ENCODE assay signal across 1 cellular context in genomic region chr4:94517492-94517891, GRCh38.
TF ChIP-seq lines count a peak whose summit lies in the region.

No MANE protein-coding gene starts in this region.

TF ChIP-seq in HCT116, 20 proteins besides CTCF, POLR2A, EP300 and RAD21:
- TF ChIP-seq SIN3A (IDR thresholded peaks at IDR 0.05; ENCODE audit: low read depth) (no peak), SRF (IDR thresholded peaks at IDR 0.05; ENCODE audit: low read depth) (no peak), EGR1 (IDR thresholded peaks at IDR 0.05; ENCODE audit: low read depth) (no peak), SP1 (IDR thresholded peaks at IDR 0.05; ENCODE audit: low read depth) (no peak), FOSL1 (IDR thresholded peaks at IDR 0.05; ENCODE audit: low read depth) (no peak), EZH2phosphoT487 (IDR thresholded peaks at IDR 0.05; ENCODE audit: borderline replicate concordance) (no peak), ZFX (IDR thresholded peaks at IDR 0.05) (no peak), CEBPB (IDR thresholded peaks at IDR 0.05; ENCODE audit: low read depth) (no peak), TCF7L2 (IDR thresholded peaks at IDR 0.05; ENCODE audit: borderline replicate concordance, extremely low read depth, insufficient read depth, insufficient read length) (no peak), POLR2AphosphoS5 (IDR thresholded peaks at IDR 0.05; ENCODE audit: low read depth, low read length) (no peak), JUND (IDR thresholded peaks at IDR 0.05) (no peak), ATF3 (IDR thresholded peaks at IDR 0.05) (no peak), YY1 (IDR thresholded peaks at IDR 0.05; ENCODE audit: extremely low read depth, insufficient replicate concordance, low read depth, low read length) (no peak), ELF1 (IDR thresholded peaks at IDR 0.05; ENCODE audit: borderline replicate concordance, low read depth) (no peak), CBX3 (IDR thresholded peaks at IDR 0.05; ENCODE audit: low read depth) (no peak)
- TF ChIP-seq, protein P1, sequence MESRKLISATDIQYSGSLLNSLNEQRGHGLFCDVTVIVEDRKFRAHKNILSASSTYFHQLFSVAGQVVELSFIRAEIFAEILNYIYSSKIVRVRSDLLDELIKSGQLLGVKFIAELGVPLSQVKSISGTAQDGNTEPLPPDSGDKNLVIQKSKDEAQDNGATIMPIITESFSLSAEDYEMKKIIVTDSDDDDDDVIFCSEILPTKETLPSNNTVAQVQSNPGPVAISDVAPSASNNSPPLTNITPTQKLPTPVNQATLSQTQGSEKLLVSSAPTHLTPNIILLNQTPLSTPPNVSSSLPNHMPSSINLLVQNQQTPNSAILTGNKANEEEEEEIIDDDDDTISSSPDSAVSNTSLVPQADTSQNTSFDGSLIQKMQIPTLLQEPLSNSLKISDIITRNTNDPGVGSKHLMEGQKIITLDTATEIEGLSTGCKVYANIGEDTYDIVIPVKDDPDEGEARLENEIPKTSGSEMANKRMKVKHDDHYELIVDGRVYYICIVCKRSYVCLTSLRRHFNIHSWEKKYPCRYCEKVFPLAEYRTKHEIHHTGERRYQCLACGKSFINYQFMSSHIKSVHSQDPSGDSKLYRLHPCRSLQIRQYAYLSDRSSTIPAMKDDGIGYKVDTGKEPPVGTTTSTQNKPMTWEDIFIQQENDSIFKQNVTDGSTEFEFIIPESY (IDR thresholded peaks at IDR 0.05; ENCODE audit: extremely low read depth, insufficient replicate concordance, low read length) = no peak
- TF ChIP-seq, protein P2, sequence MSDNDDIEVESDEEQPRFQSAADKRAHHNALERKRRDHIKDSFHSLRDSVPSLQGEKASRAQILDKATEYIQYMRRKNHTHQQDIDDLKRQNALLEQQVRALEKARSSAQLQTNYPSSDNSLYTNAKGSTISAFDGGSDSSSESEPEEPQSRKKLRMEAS (IDR thresholded peaks at IDR 0.05) = no peak
- TF ChIP-seq, protein P3, sequence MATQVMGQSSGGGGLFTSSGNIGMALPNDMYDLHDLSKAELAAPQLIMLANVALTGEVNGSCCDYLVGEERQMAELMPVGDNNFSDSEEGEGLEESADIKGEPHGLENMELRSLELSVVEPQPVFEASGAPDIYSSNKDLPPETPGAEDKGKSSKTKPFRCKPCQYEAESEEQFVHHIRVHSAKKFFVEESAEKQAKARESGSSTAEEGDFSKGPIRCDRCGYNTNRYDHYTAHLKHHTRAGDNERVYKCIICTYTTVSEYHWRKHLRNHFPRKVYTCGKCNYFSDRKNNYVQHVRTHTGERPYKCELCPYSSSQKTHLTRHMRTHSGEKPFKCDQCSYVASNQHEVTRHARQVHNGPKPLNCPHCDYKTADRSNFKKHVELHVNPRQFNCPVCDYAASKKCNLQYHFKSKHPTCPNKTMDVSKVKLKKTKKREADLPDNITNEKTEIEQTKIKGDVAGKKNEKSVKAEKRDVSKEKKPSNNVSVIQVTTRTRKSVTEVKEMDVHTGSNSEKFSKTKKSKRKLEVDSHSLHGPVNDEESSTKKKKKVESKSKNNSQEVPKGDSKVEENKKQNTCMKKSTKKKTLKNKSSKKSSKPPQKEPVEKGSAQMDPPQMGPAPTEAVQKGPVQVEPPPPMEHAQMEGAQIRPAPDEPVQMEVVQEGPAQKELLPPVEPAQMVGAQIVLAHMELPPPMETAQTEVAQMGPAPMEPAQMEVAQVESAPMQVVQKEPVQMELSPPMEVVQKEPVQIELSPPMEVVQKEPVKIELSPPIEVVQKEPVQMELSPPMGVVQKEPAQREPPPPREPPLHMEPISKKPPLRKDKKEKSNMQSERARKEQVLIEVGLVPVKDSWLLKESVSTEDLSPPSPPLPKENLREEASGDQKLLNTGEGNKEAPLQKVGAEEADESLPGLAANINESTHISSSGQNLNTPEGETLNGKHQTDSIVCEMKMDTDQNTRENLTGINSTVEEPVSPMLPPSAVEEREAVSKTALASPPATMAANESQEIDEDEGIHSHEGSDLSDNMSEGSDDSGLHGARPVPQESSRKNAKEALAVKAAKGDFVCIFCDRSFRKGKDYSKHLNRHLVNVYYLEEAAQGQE (IDR thresholded peaks at IDR 0.05; ENCODE audit: low read depth) = no peak
